In the genomic region with DNA sequence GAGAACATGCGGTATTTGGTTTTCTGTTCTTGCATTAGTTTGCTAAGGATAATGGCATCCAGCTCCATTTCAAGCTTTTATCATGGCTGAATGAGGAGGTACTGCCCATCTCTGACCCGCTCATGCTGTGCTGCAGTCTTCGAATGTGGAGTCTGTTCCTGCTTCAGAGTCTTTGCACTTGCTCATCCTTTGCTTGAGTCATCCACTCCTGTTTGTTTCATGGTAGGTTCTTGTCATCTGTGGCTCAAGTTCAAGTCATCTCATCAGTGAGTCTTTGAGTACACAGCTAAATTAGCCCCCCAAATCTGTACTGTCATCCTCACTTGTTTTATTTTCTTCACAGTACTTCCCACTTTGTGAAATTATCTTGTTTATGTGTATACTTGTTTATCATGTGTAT, we compare ENCODE assay signal across 12 cellular contexts.
"Had no signal": no experiment of that assay in that cellular context is flagged by ENCODE, and none has a peak within 500 bp of the region (broad histone marks: within the 10 kb centered on the region; RNA-seq: fewer than 3 reads in every experiment).

No MANE protein-coding gene starts in this region.

- H3K27ac Mint-ChIP-seq: activated CD4-positive, alpha-beta memory T cell treated with anti-CD3 and anti-CD28 coated beads, Interleukin-2, amount 10 ng/mL, durations not matched to agents 7 days and 5 days; nephron progenitor cell; T-helper 17 cell had no signal

- H3K9me3 ChIP-seq: body of pancreas, spleen had no signal

- H3K4me3 ChIP-seq: body of pancreas, spleen had no signal

- H3K27me3 Mint-ChIP-seq: activated CD4-positive, alpha-beta memory T cell treated with anti-CD3 and anti-CD28 coated beads, Interleukin-2, amount 10 ng/mL, durations not matched to agents 7 days and 5 days; central memory CD8-positive, alpha-beta T cell; T-helper 17 cell had no signal

- DNase-seq: activated CD4-positive, alpha-beta memory T cell treated with anti-CD3 and anti-CD28 coated beads, Interleukin-2, amount 10 ng/mL, durations not matched to agents 7 days and 5 days; activated gamma-delta T cell treated with Interleukin-2 at 50 U/mL for 16 hours; amniotic stem cell; body of pancreas; cortex of kidney; effector memory CD4-positive, alpha-beta T cell; nephron progenitor cell; spleen; stimulated activated CD4-positive, alpha-beta T cell treated with anti-CD3 and anti-CD28 coated beads, Interleukin-2, amount 100 ng/mL, for 24 hours; T-helper 17 cell had no signal

- H3K9me3 Mint-ChIP-seq: activated CD4-positive, alpha-beta memory T cell treated with anti-CD3 and anti-CD28 coated beads, Interleukin-2, amount 10 ng/mL, durations not matched to agents 7 days and 5 days; central memory CD8-positive, alpha-beta T cell; nephron progenitor cell had no signal

- ATAC-seq: body of pancreas, sciatic nerve, T-helper 17 cell had no signal

- H3K27me3 ChIP-seq: body of pancreas, spleen had no signal

- H3K4me3 Mint-ChIP-seq: activated CD4-positive, alpha-beta memory T cell treated with anti-CD3 and anti-CD28 coated beads, Interleukin-2, amount 10 ng/mL, durations not matched to agents 7 days and 5 days; central memory CD8-positive, alpha-beta T cell; nephron progenitor cell; T-helper 17 cell had no signal
